Comparison of ENCODE assay signal across 12 cellular contexts in the genomic region with DNA sequence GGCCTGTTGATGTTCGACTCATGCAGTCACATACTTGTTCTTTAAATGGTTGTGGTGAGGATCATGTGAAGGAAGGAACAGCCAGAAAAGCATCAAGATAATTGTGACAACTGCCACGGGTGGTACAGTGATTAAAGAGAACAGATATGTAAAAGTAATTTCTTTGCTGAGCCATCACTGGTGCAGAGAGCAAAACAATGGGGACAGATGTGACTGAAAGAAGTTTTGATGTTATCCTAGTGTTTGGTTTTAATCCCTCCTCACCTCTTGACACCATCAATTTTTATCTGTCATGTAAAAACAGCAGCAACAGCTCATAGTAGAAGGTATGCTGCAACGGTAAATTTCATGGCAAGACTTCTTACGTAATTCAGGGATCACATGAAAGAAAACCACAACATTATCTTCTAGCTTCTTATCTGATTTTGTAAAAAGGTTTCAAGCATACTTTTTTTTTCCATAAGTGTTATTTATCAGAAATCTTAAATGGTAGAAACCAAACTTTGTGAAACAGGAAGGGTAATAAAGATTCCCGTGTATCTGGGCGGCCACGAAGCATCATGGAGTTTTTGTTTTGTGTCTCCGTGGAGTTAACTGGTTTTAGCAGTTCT.
A peak's percentile ranks its signal among the peaks of the same experiment; 100 is the strongest.
DNase-seq lines count a peak whose midpoint lies in the region; ATAC-seq and TF ChIP-seq lines count a peak whose summit lies in the region.
"Had no signal": no experiment of that assay in that cellular context is flagged by ENCODE, and none has a peak within 500 bp of the region (broad histone marks: within the 10 kb centered on the region; RNA-seq: fewer than 3 reads in every experiment).

No MANE protein-coding gene starts in this region.

- no peak for TF ChIP-seq CTCF in heart right ventricle (IDR thresholded peaks at IDR 0.05)

- H3K79me2 ChIP-seq in ACC112 (ENCODE audit: control insufficient read depth, insufficient read depth, low read length, unreplicated experiment): no peaks in the 10 kb centered on the region

- DNase-seq in KBM-7 (peak; percentile 25), heart right ventricle (no peak), hepatic stellate cell (ENCODE audit: low spot score) (no peak), anterior cingulate cortex (lab: John Stamatoyannopoulos, UW) (no peak), cerebellar cortex (ENCODE audit: low spot score) (no peak), cerebellar nuclear complex (lab: John Stamatoyannopoulos, UW) (no peak)
- DNase-seq in activated CD4-positive, alpha-beta memory T cell treated with anti-CD3 and anti-CD28 coated beads, Interleukin-2, amount 10 ng/mL, durations not matched to agents 7 days and 5 days: no peak
- DNase-seq: NCI-H1105 treated with DMSO at 0.1 percent for 48 hours, nucleus accumbens had no signal

- no peaks in the 10 kb centered on the region for H3K9me3 ChIP-seq in heart right ventricle

- H3K27ac Mint-ChIP-seq in activated CD4-positive, alpha-beta memory T cell treated with anti-CD3 and anti-CD28 coated beads, Interleukin-2, amount 10 ng/mL, durations not matched to agents 7 days and 5 days: peak overlapping the region; percentile 54

- no peaks in the 10 kb centered on the region for H3K27me3 Mint-ChIP-seq in activated CD4-positive, alpha-beta memory T cell treated with anti-CD3 and anti-CD28 coated beads, Interleukin-2, amount 10 ng/mL, durations not matched to agents 7 days and 5 days

- H3K4me1 Mint-ChIP-seq in activated CD4-positive, alpha-beta memory T cell treated with anti-CD3 and anti-CD28 coated beads, Interleukin-2, amount 10 ng/mL, durations not matched to agents 7 days and 5 days: peaks cover 29% of the 10 kb centered on the region

- 63 to 65% methylated on average over 8 of the region's 8 CpGs for WGBS in heart right ventricle, 2 donors

- POLR2A ChIA-PET in activated CD4-positive, alpha-beta memory T cell treated with anti-CD3 and anti-CD28 coated beads, Interleukin-2, amount 10 ng/mL, durations not matched to agents 7 days and 5 days (lab: Charles Lee): interaction anchor here (0.8 to 1.6 kb wide), 4 partner anchors 19 to 77 kb away, joined by 3 to 6 read pairs (median 3); no protein-coding TSS in a partner anchor

- H3K27me3 ChIP-seq in ACC112 (ENCODE audit: insufficient read depth, low read length) (no peaks in the 10 kb centered on the region), heart right ventricle (no peaks in the 10 kb centered on the region)

- no peaks in the 10 kb centered on the region for H3K36me3 Mint-ChIP-seq in activated CD4-positive, alpha-beta memory T cell treated with anti-CD3 and anti-CD28 coated beads, Interleukin-2, amount 10 ng/mL, durations not matched to agents 7 days and 5 days (ENCODE audit: low read depth)

- intact Hi-C loops in heart right ventricle (cut with DNase I): loop anchor here in 2 of 10 donors (10.0 kb wide), 1 partner anchor 65 kb away; the partner anchor contains the start of gene PLCL1 (in 2 of the 2)

- ATAC-seq in heart right ventricle: peak in 5 of 8 donors; percentile 20 to 73 (median 38)
- ATAC-seq: GM12878 had no signal

- H3K27ac ChIP-seq in ACC112 (ENCODE audit: low read depth, low read length): no peak overlapping the region
- H3K27ac ChIP-seq in heart right ventricle: peak overlapping the region in 6 of 10 donors; percentile 23 to 43 (median 34)
- H3K27ac ChIP-seq: C4-2B had no signal

- in situ Hi-C loops in KBM-7 (cut with MboI; ENCODE audit: low pct_unique_long_range_greater_than_20kb, low sequenced_read_pairs): no loop called here

- peak overlapping the region; percentile 31 for H2AFZ ChIP-seq in ACC112 (ENCODE audit: low read length, unreplicated experiment)

- peak overlapping the region; percentile 0 for H3K4me3 Mint-ChIP-seq in activated CD4-positive, alpha-beta memory T cell treated with anti-CD3 and anti-CD28 coated beads, Interleukin-2, amount 10 ng/mL, durations not matched to agents 7 days and 5 days

- no peaks in the 10 kb centered on the region for H3K9me3 Mint-ChIP-seq in activated CD4-positive, alpha-beta memory T cell treated with anti-CD3 and anti-CD28 coated beads, Interleukin-2, amount 10 ng/mL, durations not matched to agents 7 days and 5 days

- H3K4me1 ChIP-seq in ACC112 (ENCODE audit: control insufficient read depth, insufficient read depth, low read length, unreplicated experiment) (peaks cover 5% of the 10 kb centered on the region), heart right ventricle (peaks cover 0 to 87% (median 45%) of the 10 kb centered on the region in 9 donors)

- CTCF ChIA-PET in activated CD4-positive, alpha-beta memory T cell treated with anti-CD3 and anti-CD28 coated beads, Interleukin-2, amount 10 ng/mL, durations not matched to agents 7 days and 5 days (lab: Charles Lee): interaction anchor here (1.9 kb wide), 1 partner anchor 18 kb away, joined by 9 read pairs; no protein-coding TSS in a partner anchor

- H3K4me3 ChIP-seq in ACC112 (ENCODE audit: low read depth, low read length) (no peak overlapping the region), heart right ventricle (no peak overlapping the region)
- H3K4me3 ChIP-seq: GM12878 had no signal

- no peaks in the 10 kb centered on the region for H3K36me3 ChIP-seq in ACC112 (ENCODE audit: insufficient read depth, low read length)
- H3K36me3 ChIP-seq in heart right ventricle: no peaks in the 10 kb centered on the region
